Comparison of ENCODE assay signal across 29 cellular contexts in genomic region chr15:79988448-79989117, GRCh38. TPM values are rescaled to one million over a fixed set of nuclear protein-coding genes. Genes with fewer than 3 reads are reported as not detected.
"Had no signal": no experiment of that assay in that cellular context is flagged by ENCODE, and none has a peak within 500 bp of the region (broad histone marks: within the 10 kb centered on the region; RNA-seq: fewer than 3 reads in every experiment).

No MANE protein-coding gene starts in this region.

- H3K4me1 Mint-ChIP-seq: activated CD8-positive, alpha-beta memory T cell treated with anti-CD3 and anti-CD28 coated beads, Interleukin-2, amount 10 ng/mL, durations not matched to agents 7 days and 5 days had no signal

- H3K9me3 ChIP-seq: SJCRH30 had no signal

- H3K27me3 Mint-ChIP-seq: activated CD4-positive, alpha-beta memory T cell treated with anti-CD3 and anti-CD28 coated beads for 36 hours; activated CD4-positive, alpha-beta T cell treated with anti-CD3 and anti-CD28 coated beads, Interleukin-2, amount 10 ng/mL, durations not matched to agents 7 days and 5 days; activated naive CD8-positive, alpha-beta T cell treated with anti-CD3 and anti-CD28 coated beads for 36 hours; activated T-helper 17 cell treated with anti-CD3 and anti-CD28 coated beads, Interleukin-2, amount 50 U/mL, for 72 hours had no signal

- H3K4me3 ChIP-seq: SJCRH30, SK-N-MC had no signal

- H3K27ac ChIP-seq: brain microvascular endothelial cell, SJCRH30, SK-N-MC, WERI-Rb-1 had no signal

- H3K36me3 ChIP-seq: brain microvascular endothelial cell, SJCRH30, WERI-Rb-1 had no signal

- H3K27me3 ChIP-seq: brain microvascular endothelial cell, SJCRH30 had no signal

- H3K4me1 ChIP-seq: SJCRH30 had no signal

- H3K9me3 Mint-ChIP-seq: activated CD4-positive, alpha-beta memory T cell treated with anti-CD3 and anti-CD28 coated beads for 36 hours; activated CD4-positive, alpha-beta T cell treated with anti-CD3 and anti-CD28 coated beads, Interleukin-2, amount 10 ng/mL, durations not matched to agents 7 days and 5 days; activated naive CD8-positive, alpha-beta T cell treated with anti-CD3 and anti-CD28 coated beads for 36 hours; activated T-cell treated with anti-CD3 and anti-CD28 coated beads, Interleukin-2, amount 50 U/mL, for 72 hours; activated T-helper 17 cell treated with anti-CD3 and anti-CD28 coated beads, Interleukin-2, amount 50 U/mL, for 72 hours had no signal

- ATAC-seq: activated CD8-positive, alpha-beta memory T cell treated with anti-CD3 and anti-CD28 coated beads, Interleukin-2, amount 10 ng/mL, durations not matched to agents 7 days and 5 days; activated T-cell treated with anti-CD3 and anti-CD28 coated beads, Interleukin-2, amount 50 U/mL, for 72 hours; activated T-helper 17 cell treated with anti-CD3 and anti-CD28 coated beads, Interleukin-2, amount 50 U/mL, for 72 hours; Panc1 had no signal

- H3K4me3 Mint-ChIP-seq: activated CD4-positive, alpha-beta memory T cell treated with anti-CD3 and anti-CD28 coated beads for 36 hours; activated CD4-positive, alpha-beta T cell treated with anti-CD3 and anti-CD28 coated beads, Interleukin-2, amount 10 ng/mL, durations not matched to agents 7 days and 5 days; activated CD8-positive, alpha-beta memory T cell treated with anti-CD3 and anti-CD28 coated beads, Interleukin-2, amount 10 ng/mL, durations not matched to agents 7 days and 5 days; activated naive CD8-positive, alpha-beta T cell treated with anti-CD3 and anti-CD28 coated beads for 36 hours; activated T-cell treated with anti-CD3 and anti-CD28 coated beads, Interleukin-2, amount 50 U/mL, for 72 hours; activated T-helper 17 cell treated with anti-CD3 and anti-CD28 coated beads, Interleukin-2, amount 50 U/mL, for 72 hours had no signal

- H3K27ac Mint-ChIP-seq: activated CD4-positive, alpha-beta memory T cell treated with anti-CD3 and anti-CD28 coated beads for 36 hours; activated CD4-positive, alpha-beta T cell treated with anti-CD3 and anti-CD28 coated beads, Interleukin-2, amount 10 ng/mL, durations not matched to agents 7 days and 5 days; activated CD8-positive, alpha-beta memory T cell treated with anti-CD3 and anti-CD28 coated beads, Interleukin-2, amount 10 ng/mL, durations not matched to agents 7 days and 5 days; activated naive CD8-positive, alpha-beta T cell treated with anti-CD3 and anti-CD28 coated beads for 36 hours; activated T-cell treated with anti-CD3 and anti-CD28 coated beads, Interleukin-2, amount 50 U/mL, for 72 hours; activated T-helper 17 cell treated with anti-CD3 and anti-CD28 coated beads, Interleukin-2, amount 50 U/mL, for 72 hours had no signal

- DNase-seq: activated CD4-positive, alpha-beta T cell treated with anti-CD3 and anti-CD28 coated beads, Interleukin-2, amount 10 ng/mL, durations not matched to agents 7 days and 5 days; activated CD4-positive, CD25-positive, alpha-beta regulatory T cell; activated CD8-positive, alpha-beta memory T cell treated with anti-CD3 and anti-CD28 coated beads, Interleukin-2, amount 10 ng/mL, durations not matched to agents 7 days and 5 days; activated effector memory CD4-positive, alpha-beta T cell treated with anti-CD3 and anti-CD28 coated beads, Interleukin-2, amount 50 U/mL, for 16 hours; activated naive CD4-positive, alpha-beta T cell; activated naive CD4-positive, alpha-beta T cell treated with anti-CD3 and anti-CD28 coated beads, Interleukin-2, amount 50 U/mL, for 16 hours; activated naive CD8-positive, alpha-beta T cell treated with anti-CD3 and anti-CD28 coated beads for 36 hours; activated T-cell treated with anti-CD3 and anti-CD28 coated beads, Interleukin-2, amount 50 U/mL, for 1 hour; activated T-cell treated with anti-CD3 and anti-CD28 coated beads, Interleukin-2, amount 50 U/mL, for 72 hours; amniotic stem cell; aorta; brain microvascular endothelial cell; central memory CD4-positive, alpha-beta T cell; NCI-H1105; NCI-H1417 treated with DMSO at 0.1 percent for 48 hours; NCI-H187 treated with DMSO at 0.1 percent for 48 hours; NCI-H2081; NCI-H2171 treated with DMSO at 0.1 percent for 48 hours; NCI-H2227 treated with DMSO at 0.1 percent for 48 hours; NCI-H446; NCI-H524; SHP77; SJCRH30; T1000; WERI-Rb-1 had no signal

- H3K36me3 Mint-ChIP-seq: activated CD4-positive, alpha-beta memory T cell treated with anti-CD3 and anti-CD28 coated beads for 36 hours; activated CD8-positive, alpha-beta memory T cell treated with anti-CD3 and anti-CD28 coated beads, Interleukin-2, amount 10 ng/mL, durations not matched to agents 7 days and 5 days; activated naive CD8-positive, alpha-beta T cell treated with anti-CD3 and anti-CD28 coated beads for 36 hours had no signal

RNA-seq across cellular contexts. Expression of gene BCL2A1, which starts 17.6 kb away (rescaled TPM):
- total RNA-seq: SJCRH30 had no signal
